Comparison of ENCODE assay signal across 22 cellular contexts in genomic region chr5:179241175-179241574, GRCh38.
DNase-seq lines count a peak whose midpoint lies in the region; ATAC-seq and TF ChIP-seq lines count a peak whose summit lies in the region.
"Had no signal": no experiment of that assay in that cellular context is flagged by ENCODE, and none has a peak within 500 bp of the region (broad histone marks: within the 10 kb centered on the region; RNA-seq: fewer than 3 reads in every experiment).

No MANE protein-coding gene starts in this region.

- H3K4me1 ChIP-seq in right cardiac atrium (ENCODE audit: control insufficient read depth, insufficient read depth, low read length), result peaks cover 2% of the 10 kb centered on the region
- peaks cover 9 to 22% (median 11%) of the 10 kb centered on the region in 3 donors for H3K4me1 ChIP-seq in skeletal muscle tissue (ENCODE audit: control insufficient read depth in 3 of 3, insufficient read depth in 3 of 3, low read length in 3 of 3)
- H3K4me1 ChIP-seq: SJSA1 had no signal

- peaks cover 30% of the 10 kb centered on the region for H3K36me3 Mint-ChIP-seq in HFFc6 (ENCODE audit: low read depth)
- H3K36me3 Mint-ChIP-seq: activated naive CD8-positive, alpha-beta T cell treated with anti-CD3 and anti-CD28 coated beads for 36 hours had no signal

- peak overlapping the region; percentile 3; the same call in 1 of the 2 replicates for H3K27ac Mint-ChIP-seq in HFFc6
- H3K27ac Mint-ChIP-seq: activated naive CD8-positive, alpha-beta T cell treated with anti-CD3 and anti-CD28 coated beads for 36 hours; T-helper 1 cell treated with Interleukin-12 subunit alpha and Interleukin-12 subunit beta and Interleukin-4 antibody, amounts not matched to agents 30 μg/mL and 1 μg/mL, for 36 hours had no signal

- no peak overlapping the region for H3K4me3 Mint-ChIP-seq in HFFc6
- H3K4me3 Mint-ChIP-seq: activated naive CD8-positive, alpha-beta T cell treated with anti-CD3 and anti-CD28 coated beads for 36 hours; T-helper 1 cell treated with Interleukin-12 subunit alpha and Interleukin-12 subunit beta and Interleukin-4 antibody, amounts not matched to agents 30 μg/mL and 1 μg/mL, for 36 hours had no signal

- H3K9ac ChIP-seq in skeletal muscle tissue (ENCODE audit: low read depth in 1 of 3, low read length in 3 of 3), result no peak overlapping the region

- H3K27me3 ChIP-seq in right cardiac atrium (ENCODE audit: control insufficient read depth, insufficient read depth), result no peaks in the 10 kb centered on the region
- peaks cover 0 to 32% (median 6%) of the 10 kb centered on the region in 3 donors for H3K27me3 ChIP-seq in skeletal muscle tissue (ENCODE audit: control insufficient read depth in 3 of 3, insufficient read depth in 3 of 3, low read length in 3 of 3)
- H3K27me3 ChIP-seq: brain microvascular endothelial cell, gastroesophageal sphincter, MG63, SJSA1 had no signal

- H3K9me3 Mint-ChIP-seq in HFFc6, result no peaks in the 10 kb centered on the region

- no peak overlapping the region for H3K4me3 ChIP-seq in right cardiac atrium (ENCODE audit: low read length)
- no peak overlapping the region for H3K4me3 ChIP-seq in skeletal muscle tissue (ENCODE audit: low read length in 3 of 3)
- H3K4me3 ChIP-seq: coronary artery, gastroesophageal sphincter, MG63, SJSA1 had no signal

- ATAC-seq in right cardiac atrium, result peak; percentile 20 to 41
- ATAC-seq: gastroesophageal sphincter, HCT116 had no signal

- peaks cover 2% of the 10 kb centered on the region; the same call in 1 of the 2 replicates for H3K27me3 Mint-ChIP-seq in HFFc6 (ENCODE audit: insufficient read depth)

- WGBS in right cardiac atrium, result 70% methylated on average over 15 of the region's 15 CpGs

- no peak overlapping the region for H3K27ac ChIP-seq in right cardiac atrium (ENCODE audit: low read length)
- peak overlapping the region; percentile 34 for H3K27ac ChIP-seq in skeletal muscle tissue (ENCODE audit: low read depth, low read length)
- H3K27ac ChIP-seq: brain microvascular endothelial cell, HL-60, SJSA1 had no signal

- TF ChIP-seq CTCF in HFFc6 (IDR thresholded peaks at IDR 0.05), result no peak

- H3K9me3 ChIP-seq in right cardiac atrium (ENCODE audit: control insufficient read depth, low read length) (no peaks in the 10 kb centered on the region), skeletal muscle tissue (ENCODE audit: control insufficient read depth in 3 of 3, low read length in 3 of 3) (peaks cover 0 to 2% (median under 1%) of the 10 kb centered on the region in 3 donors)

- intact Hi-C loops in right cardiac atrium (cut with DNase I), result no loop called here

- no peaks in the 10 kb centered on the region for H3K36me3 ChIP-seq in skeletal muscle tissue (ENCODE audit: control insufficient read depth in 3 of 3, insufficient read depth in 3 of 3, low read length in 3 of 3)
- H3K36me3 ChIP-seq: brain microvascular endothelial cell, gastroesophageal sphincter, SJSA1 had no signal

- DNase-seq in AG20443 (ENCODE audit: low spot score), result peak; percentile 71
- DNase-seq in HFFc6, result no peak
- DNase-seq in right cardiac atrium, result peak in 2 of 3 donors; percentile 53 to 67
- DNase-seq in NCI-H345 treated with DMSO at 0.1 percent for 48 hours (lab: John Stamatoyannopoulos, UW; ENCODE audit: unreplicated experiment), result no peak
- DNase-seq in UCSD-AML1 (lab: John Stamatoyannopoulos, UW; ENCODE audit: unreplicated experiment), result no peak
- DNase-seq in NCI-H1694 treated with DMSO at 0.1 percent for 48 hours (lab: John Stamatoyannopoulos, UW), result no peak
- DNase-seq: activated CD4-positive, alpha-beta T cell treated with anti-CD3 and anti-CD28 coated beads, Interleukin-2, amount 50 U/mL, for 48 hours; activated naive CD8-positive, alpha-beta T cell treated with anti-CD3 and anti-CD28 coated beads for 36 hours; activated T-cell treated with anti-CD3 and anti-CD28 coated beads, Interleukin-2, amount 50 U/mL, for 1 hour; brain microvascular endothelial cell; Calu3; MG63; NCI-H146; NCI-H2171 treated with DMSO at 0.1 percent for 48 hours; NCI-H748 treated with DMSO at 0.1 percent for 48 hours had no signal

- peaks cover 30% of the 10 kb centered on the region for H3K4me1 Mint-ChIP-seq in HFFc6 (ENCODE audit: low read depth)
- H3K4me1 Mint-ChIP-seq: activated naive CD8-positive, alpha-beta T cell treated with anti-CD3 and anti-CD28 coated beads for 36 hours had no signal

Comparison
In these comparisons a context has a peak if more than half of its experiments do, and no peak if none do; other contexts are left out.
1. DNase-seq: peak in AG20443 (single experiment) and right cardiac atrium (2 of 3); none in HFFc6 (single experiment), NCI-H345 treated with DMSO at 0.1 percent for 48 hours (single experiment), UCSD-AML1 (single experiment) and NCI-H1694 treated with DMSO at 0.1 percent for 48 hours (single experiment).